ENCODE assay signal across 19 cellular contexts in the genomic region with DNA sequence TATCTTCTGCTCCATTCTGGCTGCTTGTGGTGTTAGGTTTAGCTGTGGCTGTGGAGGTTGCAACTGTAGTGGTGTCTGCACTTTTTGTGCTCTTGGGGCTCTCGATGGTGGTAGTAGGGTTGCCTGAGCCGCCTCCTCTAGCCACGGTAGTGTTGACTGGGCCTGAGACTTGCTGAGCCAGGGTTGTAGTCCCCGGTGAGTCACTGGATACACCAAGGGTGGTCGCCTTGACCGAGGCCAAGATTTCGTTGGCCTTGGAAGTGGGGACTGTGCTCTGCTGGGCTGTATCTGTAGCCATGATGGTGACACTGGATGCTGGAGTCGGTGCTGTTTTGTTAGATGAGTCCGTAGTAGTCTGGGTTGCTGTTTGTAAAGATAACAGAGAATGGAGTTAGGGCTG.
"Had no signal": no experiment of that assay in that cellular context is flagged by ENCODE, and none has a peak within 500 bp of the region (broad histone marks: within the 10 kb centered on the region; RNA-seq: fewer than 3 reads in every experiment).

No MANE protein-coding gene starts in this region.

- H3K4me3 ChIP-seq: dorsolateral prefrontal cortex, gastroesophageal sphincter, pancreas, spleen, thyroid gland had no signal

- H3K27ac ChIP-seq: spleen, WERI-Rb-1 had no signal

- H3K9me3 ChIP-seq: gastroesophageal sphincter, pancreas, spleen, thyroid gland had no signal

- FAIRE-seq: colon, pancreas, urothelium cell line had no signal

- H3K27me3 ChIP-seq: dorsolateral prefrontal cortex, gastroesophageal sphincter, pancreas, spleen, thyroid gland had no signal

- ATAC-seq: activated T-helper 17 cell treated with anti-CD3 and anti-CD28 coated beads, Interleukin-2, amount 50 U/mL, for 72 hours; gastroesophageal sphincter; naive thymus-derived CD4-positive, alpha-beta T cell had no signal

- DNase-seq: activated CD4-positive, alpha-beta T cell treated with anti-CD3 and anti-CD28 coated beads, Interleukin-2, amount 50 U/mL, for 4 hours; activated naive CD4-positive, alpha-beta T cell; activated T-cell treated with anti-CD3 and anti-CD28 coated beads, Interleukin-2, amount 50 U/mL, for 1 hour; central memory CD4-positive, alpha-beta T cell; dorsolateral prefrontal cortex; immature natural killer cell; kidney glomerular epithelial cell; mesenchymal stem cell; naive thymus-derived CD4-positive, alpha-beta T cell; spleen; stimulated activated CD8-positive, alpha-beta memory T cell treated with anti-CD3 and anti-CD28 coated beads, Interleukin-4, amount 100 ng/mL, for 48 hours; stimulated activated naive CD4-positive, alpha-beta T cell; thyroid gland; WERI-Rb-1 had no signal
